ENCODE assay signal across 8 cellular contexts in the genomic region with DNA sequence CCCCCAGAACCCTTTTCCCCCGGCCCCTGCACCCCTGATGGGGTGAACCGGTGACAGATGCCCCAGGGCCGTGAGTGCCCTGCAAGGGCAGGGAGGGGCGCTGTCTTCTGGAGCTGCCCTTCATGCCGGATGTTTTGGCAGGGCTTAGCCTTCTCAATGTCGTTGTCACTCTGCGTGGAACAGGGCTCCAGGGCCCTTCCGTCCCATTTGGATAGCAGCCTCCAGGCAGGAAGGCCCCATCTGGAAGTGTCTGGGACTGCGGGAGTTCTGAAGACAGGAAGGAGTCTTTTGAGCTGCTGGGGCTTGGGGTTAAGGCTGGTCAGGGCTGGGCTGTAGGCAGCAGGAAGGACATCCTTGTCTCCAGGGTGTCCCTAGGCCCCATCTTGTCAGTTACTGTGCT. TPM values are rescaled to one million over a fixed set of nuclear protein-coding genes. Genes with fewer than 3 reads are reported as not detected.
DNase-seq lines count a peak whose midpoint lies in the region; ATAC-seq and TF ChIP-seq lines count a peak whose summit lies in the region.

No MANE protein-coding gene starts in this region.

- H3K9me3 Mint-ChIP-seq in GM23338: no peaks in the 10 kb centered on the region
- no peaks in the 10 kb centered on the region for H3K9me3 Mint-ChIP-seq in stimulated activated memory B cell treated with anti-CD40 and anti-IgM and Interleukin-4, amounts not matched to agents 10 μg/mL and 1 μg/mL and 100 μg/mL, for 72 hours

- H3K27me3 ChIP-seq in GM23338 (ENCODE audit: insufficient read depth): no peaks in the 10 kb centered on the region

- ATAC-seq in GM23338 (peak; percentile 48), GM19351 (IDR thresholded peaks at IDR 0.05; ENCODE audit: unreplicated experiment) (no peak)
- no peak for ATAC-seq in stimulated activated memory B cell treated with anti-CD40 and anti-IgM and Interleukin-4, amounts not matched to agents 10 μg/mL and 1 μg/mL and 100 μg/mL, for 72 hours

- DNase-seq in GM23338 (ENCODE audit: low spot score): peak; percentile 62
- DNase-seq in astrocyte of the hippocampus (ENCODE audit: low read depth, low spot score): peak; percentile 47
- peak; percentile 82 for DNase-seq in hepatic stellate cell (ENCODE audit: low spot score)
- DNase-seq in OCI-M1 (lab: John Stamatoyannopoulos, UW): no peak
- no peak for DNase-seq in NCI-H345 (lab: John Stamatoyannopoulos, UW)
- no peak for DNase-seq in GF-D8 (lab: John Stamatoyannopoulos, UW)

- TF ChIP-seq CTCF in GM23338 (conservative IDR thresholded peaks at IDR 0.05; ENCODE audit: low read depth in 2 of 2): 0 out of 4 replicates have a peak, but pooled peaks have one; percentile 0 to 17

- H3K4me3 Mint-ChIP-seq in GM23338: no peak overlapping the region; the same call in 2 of the 3 replicates
- peak overlapping the region; percentile 43 for H3K4me3 Mint-ChIP-seq in stimulated activated memory B cell treated with anti-CD40 and anti-IgM and Interleukin-4, amounts not matched to agents 10 μg/mL and 1 μg/mL and 100 μg/mL, for 72 hours

- H3K4me2 ChIP-seq in GM23338: no peak overlapping the region

- H3K9me2 ChIP-seq in GM23338 (ENCODE audit: insufficient read depth): no peaks in the 10 kb centered on the region

- H3F3A ChIP-seq in GM23338 (replicated peaks; ENCODE audit: low read depth): 0 out of 2 replicates have a peak, but pooled peaks cover 6% of the 10 kb centered on the region

- peaks cover 19% of the 10 kb centered on the region for H3K4me1 Mint-ChIP-seq in GM23338
- peaks cover 67% of the 10 kb centered on the region for H3K4me1 Mint-ChIP-seq in stimulated activated memory B cell treated with anti-CD40 and anti-IgM and Interleukin-4, amounts not matched to agents 10 μg/mL and 1 μg/mL and 100 μg/mL, for 72 hours

- H2AFZ ChIP-seq in GM23338: no peak overlapping the region

- H3K36me3 ChIP-seq in GM23338 (ENCODE audit: insufficient read depth): no peaks in the 10 kb centered on the region

- H3K27me3 Mint-ChIP-seq in GM23338 (ENCODE audit: insufficient read depth, low read depth, poor library complexity): peaks cover 5% of the 10 kb centered on the region
- H3K27me3 Mint-ChIP-seq in stimulated activated memory B cell treated with anti-CD40 and anti-IgM and Interleukin-4, amounts not matched to agents 10 μg/mL and 1 μg/mL and 100 μg/mL, for 72 hours: no peaks in the 10 kb centered on the region

- peaks cover 10% of the 10 kb centered on the region; the same call in 1 of the 2 replicates for H3K4me1 ChIP-seq in GM23338 (ENCODE audit: insufficient read depth)

- H4K20me1 ChIP-seq in GM23338 (replicated peaks; ENCODE audit: insufficient read depth): no peaks in the 10 kb centered on the region

- no peaks in the 10 kb centered on the region; the same call in 2 of the 3 replicates for H3K36me3 Mint-ChIP-seq in GM23338 (ENCODE audit: low read depth)
- H3K36me3 Mint-ChIP-seq in stimulated activated memory B cell treated with anti-CD40 and anti-IgM and Interleukin-4, amounts not matched to agents 10 μg/mL and 1 μg/mL and 100 μg/mL, for 72 hours: peaks cover 25% of the 10 kb centered on the region

- H3K4me3 ChIP-seq in GM23338: no peak overlapping the region

- H3K27ac Mint-ChIP-seq in GM23338: 0 out of 2 replicates have a peak overlapping the region, but pooled peaks have one; percentile 8
- peak overlapping the region; percentile 42 for H3K27ac Mint-ChIP-seq in stimulated activated memory B cell treated with anti-CD40 and anti-IgM and Interleukin-4, amounts not matched to agents 10 μg/mL and 1 μg/mL and 100 μg/mL, for 72 hours

- H3K79me2 ChIP-seq in GM23338 (replicated peaks; ENCODE audit: insufficient read depth): no peaks in the 10 kb centered on the region

- peak overlapping the region; percentile 26; the same call in 1 of the 2 replicates for H3K27ac ChIP-seq in GM23338 (ENCODE audit: low read depth)

TF ChIP-seq in GM23338, 12 proteins besides CTCF, POLR2A, EP300 and RAD21 (continues in another document):
- TF ChIP-seq ZNF331 (CRISPR knock-in tag; IDR thresholded peaks at IDR 0.05; ENCODE audit: low read depth) (no peak), EZH2phosphoT487 (IDR thresholded peaks at IDR 0.05; ENCODE audit: unreplicated experiment) (no peak), EZH2 (IDR thresholded peaks at IDR 0.05; ENCODE audit: low read depth, unreplicated experiment) (no peak), STAT1 (IDR thresholded peaks at IDR 0.05; ENCODE audit: unreplicated experiment) (no peak), POLR2AphosphoS5 (IDR thresholded peaks at IDR 0.05; ENCODE audit: low read depth) (no peak), CREB1 (CRISPR knock-in tag; IDR thresholded peaks at IDR 0.05; ENCODE audit: low read depth) (no peak), ZNF114 (CRISPR knock-in tag; IDR thresholded peaks at IDR 0.05) (no peak), JUNB (IDR thresholded peaks at IDR 0.05; ENCODE audit: unreplicated experiment) (no peak), NANOG (IDR thresholded peaks at IDR 0.05; ENCODE audit: borderline replicate concordance) (no peak)
- TF ChIP-seq, protein P1, sequence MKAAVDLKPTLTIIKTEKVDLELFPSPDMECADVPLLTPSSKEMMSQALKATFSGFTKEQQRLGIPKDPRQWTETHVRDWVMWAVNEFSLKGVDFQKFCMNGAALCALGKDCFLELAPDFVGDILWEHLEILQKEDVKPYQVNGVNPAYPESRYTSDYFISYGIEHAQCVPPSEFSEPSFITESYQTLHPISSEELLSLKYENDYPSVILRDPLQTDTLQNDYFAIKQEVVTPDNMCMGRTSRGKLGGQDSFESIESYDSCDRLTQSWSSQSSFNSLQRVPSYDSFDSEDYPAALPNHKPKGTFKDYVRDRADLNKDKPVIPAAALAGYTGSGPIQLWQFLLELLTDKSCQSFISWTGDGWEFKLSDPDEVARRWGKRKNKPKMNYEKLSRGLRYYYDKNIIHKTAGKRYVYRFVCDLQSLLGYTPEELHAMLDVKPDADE (IDR thresholded peaks at IDR 0.05): no peak

RNA-seq across cellular contexts. Expression of gene FRMD8, which starts 4.6 kb away (rescaled TPM):
- 35.4 and 41.4 TPM in 2 replicates for total RNA-seq in GM23338 (2014; rRNA removed; shearing (Covaris generic))
- polyA plus RNA-seq in GM23338 (2016; fragmentation: Nextera tagmentation; extraction: Ambion mirVana): 6.2 and 7.0 TPM in 2 replicates

RNA-seq across cellular contexts. Expression of gene SLC25A45, which starts 8.6 kb away (rescaled TPM):
- total RNA-seq in GM23338 (2014; rRNA removed; shearing (Covaris generic)): 0.10 and 0.35 TPM in 2 replicates
- polyA plus RNA-seq in GM23338 (2016; fragmentation: Nextera tagmentation; extraction: Ambion mirVana): 0.74 and 0.89 TPM in 2 replicates

RNA-seq across cellular contexts. Expression of gene NEAT1, which starts 31.6 kb away (rescaled TPM):
- total RNA-seq in GM23338 (2014; rRNA removed; shearing (Covaris generic)): 6.3 and 7.2 TPM in 2 replicates
- 3.6 and 5.3 TPM in 2 replicates for polyA plus RNA-seq in GM23338 (2016; fragmentation: Nextera tagmentation; extraction: Ambion mirVana)

RNA-seq across cellular contexts. Expression of gene TIGD3, which starts 36.5 kb away (rescaled TPM):
- total RNA-seq in GM23338 (2014; rRNA removed; shearing (Covaris generic)): 3.0 and 3.5 TPM in 2 replicates
- polyA plus RNA-seq in GM23338 (2016; fragmentation: Nextera tagmentation; extraction: Ambion mirVana): 1.2 and 1.5 TPM in 2 replicates

RNA-seq across cellular contexts. Expression of gene DPF2, which starts 57.4 kb away (rescaled TPM):
- 54.1 and 59.0 TPM in 2 replicates for total RNA-seq in GM23338 (2014; rRNA removed; shearing (Covaris generic))
- polyA plus RNA-seq in GM23338 (2016; fragmentation: Nextera tagmentation; extraction: Ambion mirVana): 64.3 and 66.4 TPM in 2 replicates

Comparison
In these comparisons a context has a peak if more than half of its experiments do, and no peak if none do; other contexts are left out.
1. DNase-seq: peak in GM23338 (single experiment), astrocyte of the hippocampus (single experiment) and hepatic stellate cell (single experiment); none in OCI-M1 (single experiment), NCI-H345 (single experiment) and GF-D8 (single experiment).